ENCODE assay signal across 1 cellular context in the genomic region with DNA sequence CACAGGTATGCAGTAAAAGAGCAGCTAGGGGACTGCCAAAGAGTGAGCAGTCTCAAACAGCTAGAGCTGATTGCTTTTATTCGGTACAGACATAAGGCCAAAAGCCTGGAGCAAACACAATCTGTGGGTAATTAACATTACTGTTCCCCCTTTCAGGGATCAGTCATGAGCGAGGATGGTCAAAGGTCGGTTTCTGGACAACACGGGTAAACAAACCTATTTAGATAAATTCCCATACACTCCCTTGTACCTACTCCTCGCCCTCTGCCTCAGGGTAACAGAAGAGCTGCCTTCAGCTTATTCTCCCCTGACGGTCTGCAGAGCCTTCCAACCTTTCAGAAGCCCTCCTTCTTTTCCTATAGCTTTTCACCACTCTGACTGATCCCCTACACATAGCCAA.
TF ChIP-seq lines count a peak whose summit lies in the region.

No MANE protein-coding gene starts in this region.

TF ChIP-seq in HepG2, 621 proteins besides CTCF, POLR2A, EP300 and RAD21 (continued from another document):
- TF ChIP-seq, protein P1, sequence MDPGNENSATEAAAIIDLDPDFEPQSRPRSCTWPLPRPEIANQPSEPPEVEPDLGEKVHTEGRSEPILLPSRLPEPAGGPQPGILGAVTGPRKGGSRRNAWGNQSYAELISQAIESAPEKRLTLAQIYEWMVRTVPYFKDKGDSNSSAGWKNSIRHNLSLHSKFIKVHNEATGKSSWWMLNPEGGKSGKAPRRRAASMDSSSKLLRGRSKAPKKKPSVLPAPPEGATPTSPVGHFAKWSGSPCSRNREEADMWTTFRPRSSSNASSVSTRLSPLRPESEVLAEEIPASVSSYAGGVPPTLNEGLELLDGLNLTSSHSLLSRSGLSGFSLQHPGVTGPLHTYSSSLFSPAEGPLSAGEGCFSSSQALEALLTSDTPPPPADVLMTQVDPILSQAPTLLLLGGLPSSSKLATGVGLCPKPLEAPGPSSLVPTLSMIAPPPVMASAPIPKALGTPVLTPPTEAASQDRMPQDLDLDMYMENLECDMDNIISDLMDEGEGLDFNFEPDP (CRISPR knock-in tag; conservative IDR thresholded peaks at IDR 0.05): no peak
- TF ChIP-seq ZNF430 (CRISPR knock-in tag; IDR thresholded peaks at IDR 0.05): no peak
